Comparison of ENCODE assay signal across 1 cellular context in genomic region chr2:233119806-233120205, GRCh38.
TF ChIP-seq lines count a peak whose summit lies in the region.

No MANE protein-coding gene starts in this region.

TF ChIP-seq in IMR-90, 13 proteins besides CTCF, POLR2A, EP300 and RAD21:
- TF ChIP-seq BHLHE40 (IDR thresholded peaks at IDR 0.05; ENCODE audit: low read depth, low read length) (no peak), MAFK (IDR thresholded peaks at IDR 0.05; ENCODE audit: low read depth, low read length) (no peak), RFX5 (IDR thresholded peaks at IDR 0.05; ENCODE audit: low read depth, low read length) (no peak), RCOR1 (IDR thresholded peaks at IDR 0.05; ENCODE audit: insufficient replicate concordance, low read length) (no peak), NFE2L2 (IDR thresholded peaks at IDR 0.05; ENCODE audit: low read depth, low read length) (no peak), MAZ (IDR thresholded peaks at IDR 0.05; ENCODE audit: borderline replicate concordance, low read depth, low read length) (no peak), ELK1 (IDR thresholded peaks at IDR 0.05; ENCODE audit: borderline replicate concordance, low read depth, low read length) (no peak), CEBPB (IDR thresholded peaks at IDR 0.05; ENCODE audit: low read depth, low read length) (no peak), SMC3 (IDR thresholded peaks at IDR 0.05; ENCODE audit: low read depth, low read length) (no peak), CHD1 (IDR thresholded peaks at IDR 0.05; ENCODE audit: low read depth, low read length) (no peak), USF2 (IDR thresholded peaks at IDR 0.05; ENCODE audit: low read depth, low read length) (no peak)
TF ChIP-seq in IMR-90: peak in this region for 0.
